8 cellular contexts compared by ENCODE assay signal in the genomic region with DNA sequence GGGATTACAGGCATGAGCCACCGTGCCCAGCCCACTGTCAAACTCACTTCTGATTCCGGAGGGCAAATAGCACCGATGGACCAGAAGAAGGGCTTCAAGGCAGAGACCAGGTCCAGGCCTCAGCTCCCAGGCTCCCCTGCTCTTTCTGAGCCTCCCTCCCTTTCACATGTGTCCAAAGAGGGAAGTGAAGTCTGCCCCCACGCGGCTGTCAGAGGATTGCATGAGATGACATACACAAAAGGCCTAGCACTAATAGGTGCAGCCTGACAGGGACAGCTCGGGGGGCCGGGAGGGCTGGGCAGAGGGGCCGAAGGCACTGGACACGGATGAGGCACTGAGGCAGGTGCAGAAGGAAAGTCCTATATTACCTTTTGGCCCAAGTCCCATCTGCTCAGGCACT. TPM values are rescaled to one million over a fixed set of nuclear protein-coding genes. Genes with fewer than 3 reads are reported as not detected.
DNase-seq lines count a peak whose midpoint lies in the region; ATAC-seq and TF ChIP-seq lines count a peak whose summit lies in the region.

No MANE protein-coding gene starts in this region.

- peaks cover 5% of the 10 kb centered on the region for H3K27me3 Mint-ChIP-seq in endothelial cell (ENCODE audit: unreplicated experiment)
- H3K27me3 Mint-ChIP-seq in stimulated activated naive B cell treated with anti-CD40 and anti-IgM and Interleukin-4, amounts not matched to agents 10 μg/mL and 1 μg/mL and 100 μg/mL, for 72 hours, result peaks cover 4 to 7% of the 10 kb centered on the region in 2 donors
- H3K27me3 Mint-ChIP-seq in T-helper 2 cell treated with Interferon-gamma antibody and Interleukin-4, amounts not matched to agents 5 μg/mL and 100 μg/mL, for 36 hours (ENCODE audit: low read depth), result peaks cover 5% of the 10 kb centered on the region

- no peaks in the 10 kb centered on the region for H3K36me3 Mint-ChIP-seq in endothelial cell (ENCODE audit: low read depth, unreplicated experiment)
- H3K36me3 Mint-ChIP-seq in stimulated activated naive B cell treated with anti-CD40 and anti-IgM and Interleukin-4, amounts not matched to agents 10 μg/mL and 1 μg/mL and 100 μg/mL, for 72 hours, result no peaks in the 10 kb centered on the region
- no peaks in the 10 kb centered on the region for H3K36me3 Mint-ChIP-seq in T-helper 2 cell treated with Interferon-gamma antibody and Interleukin-4, amounts not matched to agents 5 μg/mL and 100 μg/mL, for 36 hours (ENCODE audit: low read depth)

- H3K4me2 ChIP-seq in OCI-LY3 (ENCODE audit: low read length), result no peak overlapping the region

- H3K4me1 Mint-ChIP-seq in endothelial cell (ENCODE audit: unreplicated experiment), result peaks cover 5% of the 10 kb centered on the region
- H3K4me1 Mint-ChIP-seq in stimulated activated naive B cell treated with anti-CD40 and anti-IgM and Interleukin-4, amounts not matched to agents 10 μg/mL and 1 μg/mL and 100 μg/mL, for 72 hours, result no peaks in the 10 kb centered on the region
- no peaks in the 10 kb centered on the region for H3K4me1 Mint-ChIP-seq in T-helper 2 cell treated with Interferon-gamma antibody and Interleukin-4, amounts not matched to agents 5 μg/mL and 100 μg/mL, for 36 hours (ENCODE audit: low read depth)

- no peaks in the 10 kb centered on the region for H3K4me1 ChIP-seq in OCI-LY3 (ENCODE audit: low read length)

- no peaks in the 10 kb centered on the region for H4K20me1 ChIP-seq in OCI-LY3 (ENCODE audit: insufficient read depth, low read length)

- H3K9me3 Mint-ChIP-seq in endothelial cell (ENCODE audit: unreplicated experiment), result no peaks in the 10 kb centered on the region
- no peaks in the 10 kb centered on the region for H3K9me3 Mint-ChIP-seq in stimulated activated naive B cell treated with anti-CD40 and anti-IgM and Interleukin-4, amounts not matched to agents 10 μg/mL and 1 μg/mL and 100 μg/mL, for 72 hours
- H3K9me3 Mint-ChIP-seq in T-helper 2 cell treated with Interferon-gamma antibody and Interleukin-4, amounts not matched to agents 5 μg/mL and 100 μg/mL, for 36 hours, result no peaks in the 10 kb centered on the region

- H3K27ac ChIP-seq in OCI-LY3 (ENCODE audit: low read length), result no peak overlapping the region

- no peak overlapping the region for H3K9ac ChIP-seq in OCI-LY3 (ENCODE audit: low read length)

- H2AFZ ChIP-seq in OCI-LY3 (ENCODE audit: low read depth, low read length), result peak overlapping the region; percentile 77

- TF ChIP-seq CTCF in GM12874 (IDR thresholded peaks at IDR 0.05; ENCODE audit: insufficient read depth, low read depth, low read length) (peak; percentile 75), OCI-LY3 (IDR thresholded peaks at IDR 0.05; ENCODE audit: low read depth, low read length) (peak; percentile 59), endothelial cell (IDR thresholded peaks at IDR 0.05; ENCODE audit: unreplicated experiment) (peak; percentile 54)

- DNase-seq in 8988T, result peak; percentile 52
- DNase-seq in endothelial cell (ENCODE audit: low spot score), result peak; percentile 63
- DNase-seq in stimulated activated naive B cell treated with anti-CD40 and anti-IgM and Interleukin-4, amounts not matched to agents 10 μg/mL and 1 μg/mL and 100 μg/mL, for 72 hours, result peak; percentile 13
- DNase-seq in T-helper 2 cell treated with Interferon-gamma antibody and Interleukin-4, amounts not matched to agents 5 μg/mL and 100 μg/mL, for 36 hours (ENCODE audit: low spot score), result no peak
- no peak for DNase-seq in hippocampal formation (lab: John Stamatoyannopoulos, UW)

- ATAC-seq in stimulated activated naive B cell treated with anti-CD40 and anti-IgM and Interleukin-4, amounts not matched to agents 10 μg/mL and 1 μg/mL and 100 μg/mL, for 72 hours (replicated peaks), result peak; percentile 66 to 82
- no peak for ATAC-seq in HG03108 (IDR thresholded peaks at IDR 0.05; ENCODE audit: unreplicated experiment)

- H3K4me3 ChIP-seq in OCI-LY3 (ENCODE audit: low read length), result no peak overlapping the region

- H3K79me2 ChIP-seq in OCI-LY3 (ENCODE audit: low read length), result no peaks in the 10 kb centered on the region

- no peaks in the 10 kb centered on the region for H3K9me3 ChIP-seq in OCI-LY3 (ENCODE audit: insufficient read depth, low read length)

- H3K4me3 Mint-ChIP-seq in endothelial cell (ENCODE audit: unreplicated experiment), result no peak overlapping the region
- no peak overlapping the region for H3K4me3 Mint-ChIP-seq in stimulated activated naive B cell treated with anti-CD40 and anti-IgM and Interleukin-4, amounts not matched to agents 10 μg/mL and 1 μg/mL and 100 μg/mL, for 72 hours
- no peak overlapping the region for H3K4me3 Mint-ChIP-seq in T-helper 2 cell treated with Interferon-gamma antibody and Interleukin-4, amounts not matched to agents 5 μg/mL and 100 μg/mL, for 36 hours

- no peak overlapping the region for H3K27ac Mint-ChIP-seq in endothelial cell (ENCODE audit: unreplicated experiment)
- no peak overlapping the region for H3K27ac Mint-ChIP-seq in stimulated activated naive B cell treated with anti-CD40 and anti-IgM and Interleukin-4, amounts not matched to agents 10 μg/mL and 1 μg/mL and 100 μg/mL, for 72 hours
- H3K27ac Mint-ChIP-seq in T-helper 2 cell treated with Interferon-gamma antibody and Interleukin-4, amounts not matched to agents 5 μg/mL and 100 μg/mL, for 36 hours, result no peak overlapping the region

- no peaks in the 10 kb centered on the region for H3K27me3 ChIP-seq in OCI-LY3 (ENCODE audit: low read depth, low read length)

- H3K36me3 ChIP-seq in OCI-LY3 (replicated peaks; ENCODE audit: low read depth, low read length), result no peaks in the 10 kb centered on the region

RNA-seq across cellular contexts. Expression of gene FBP1, which starts 16.1 kb away (rescaled TPM):
- total RNA-seq in endothelial cell (ENCODE audit: unreplicated experiment), result not detected

RNA-seq across cellular contexts. Expression of gene FBP2, which starts 29.6 kb away (rescaled TPM):
- 0.28 TPM for total RNA-seq in endothelial cell (ENCODE audit: unreplicated experiment)

Comparison
In these comparisons a context has a peak if more than half of its experiments do, and no peak if none do; other contexts are left out.
1. DNase-seq: peak in 8988T (single experiment), endothelial cell (single experiment) and stimulated activated naive B cell treated with anti-CD40 and anti-IgM and Interleukin-4, amounts not matched to agents 10 μg/mL and 1 μg/mL and 100 μg/mL, for 72 hours (single experiment); none in T-helper 2 cell treated with Interferon-gamma antibody and Interleukin-4, amounts not matched to agents 5 μg/mL and 100 μg/mL, for 36 hours (single experiment) and hippocampal formation (0 of 2).
2. Peak in every context shown above with its lines, with median percentiles within 50 percentile points of each other: CTCF ChIP-seq.